ENCODE assay signal across 8 cellular contexts in genomic region chr13:100674363-100674847, GRCh38. TPM values are rescaled to one million over a fixed set of nuclear protein-coding genes. Genes with fewer than 3 reads are reported as not detected.
A peak's percentile ranks its signal among the peaks of the same experiment; 100 is the strongest.
DNase-seq lines count a peak whose midpoint lies in the region; ATAC-seq and TF ChIP-seq lines count a peak whose summit lies in the region.

TSS of gene TMTC4 (minus strand) at chr13:100674795. CDS start at chr13:100670362, 4,433 bp downstream.

- H3K4me3 ChIP-seq in GM12864 (ENCODE audit: low read depth, low read length): peak within 1 kb of the TSS; percentile 69
- peak within 1 kb of the TSS; percentile 88 for H3K4me3 ChIP-seq in HUES64 (ENCODE audit: low read length)
- peak within 1 kb of the TSS; percentile 94 for H3K4me3 ChIP-seq in iPS-20b (ENCODE audit: low read length)
- peak within 1 kb of the TSS; percentile 82 to 99 (median 92) for H3K4me3 ChIP-seq in spleen

- H3K4me1 Mint-ChIP-seq in activated naive CD8-positive, alpha-beta T cell (ENCODE audit: low read depth): peaks cover 31% of the 10 kb centered on the region

- no peaks in the 10 kb centered on the region for H3K9me3 Mint-ChIP-seq in activated naive CD8-positive, alpha-beta T cell (ENCODE audit: low read depth)

- H3K27ac ChIP-seq in HUES64 (ENCODE audit: low read depth, low read length) (peak within 1 kb of the TSS; percentile 56), iPS-20b (ENCODE audit: low read length) (peak within 1 kb of the TSS; percentile 37), spleen (peak within 1 kb of the TSS; percentile 60 to 91 (median 88))

- no peak for TF ChIP-seq CTCF in GM12864 (IDR thresholded peaks at IDR 0.05; ENCODE audit: low read depth, low read length, missing control alignments)
- no peak for TF ChIP-seq CTCF in spleen (IDR thresholded peaks at IDR 0.05 in 8 of 11, conservative IDR thresholded peaks at IDR 0.05 in 3 of 11)

- no peak for TF ChIP-seq POLR2A in spleen (IDR thresholded peaks at IDR 0.05)

- DNase-seq in GM12864 (ENCODE audit: low read depth) (no peak), spleen (no peak), kidney tubule cell (ENCODE audit: low spot score) (no peak), MV-4-11 (lab: John Stamatoyannopoulos, UW) (no peak)

- H3K36me3 Mint-ChIP-seq in activated naive CD8-positive, alpha-beta T cell: no peaks in the 10 kb centered on the region

- intact Hi-C loops in spleen (cut with DNase I; ENCODE audit: low total_unique reads): no loop called here

- H3K27me3 ChIP-seq in HUES64 (ENCODE audit: insufficient read depth, low read length) (peaks cover 16% of the 10 kb centered on the region), iPS-20b (ENCODE audit: insufficient read depth, low read length) (peaks cover 15% of the 10 kb centered on the region), spleen (replicated peaks in 1 of 7) (peaks cover 0 to 9% (median 0%) of the 10 kb centered on the region in 7 donors)

- H3K27me3 Mint-ChIP-seq in activated naive CD8-positive, alpha-beta T cell: no peaks in the 10 kb centered on the region

- H3K9ac ChIP-seq in HUES64 (ENCODE audit: low read depth, low read length): peak within 1 kb of the TSS; percentile 91
- peak within 1 kb of the TSS; percentile 83; the same call in 1 of the 2 replicates for H3K9ac ChIP-seq in iPS-20b (ENCODE audit: low read depth, low read length)

- H3K4me1 ChIP-seq in HUES64 (ENCODE audit: insufficient read depth, low read length) (0 out of 2 replicates have a peak, but pooled peaks cover 4% of the 10 kb centered on the region), iPS-20b (ENCODE audit: insufficient read depth, low read length) (no peaks in the 10 kb centered on the region), spleen (peaks cover 10 to 38% (median 21%) of the 10 kb centered on the region in 6 donors)

- H3K4me3 Mint-ChIP-seq in activated naive CD8-positive, alpha-beta T cell: peak within 1 kb of the TSS; percentile 91

- H3K27ac Mint-ChIP-seq in activated naive CD8-positive, alpha-beta T cell: peak within 1 kb of the TSS; percentile 91

- peak; percentile 57 for ATAC-seq in GM21528 (IDR thresholded peaks at IDR 0.05; ENCODE audit: low FRiP score, unreplicated experiment)

- H3K9me3 ChIP-seq in HUES64 (ENCODE audit: insufficient read depth, low read depth, low read length) (no peaks in the 10 kb centered on the region), iPS-20b (ENCODE audit: insufficient read depth, low read depth, low read length) (no peaks in the 10 kb centered on the region), spleen (no peaks in the 10 kb centered on the region)

- under 1% methylated on average over 72 of the region's 72 CpGs for WGBS in HUES64
- WGBS in spleen, 5 donors: 0% methylated on average over 7 to 72 of the region's 72 CpGs; no CpG with 5 or more reads in 1 of the 5 donors

- H3K36me3 ChIP-seq in HUES64 (ENCODE audit: insufficient read depth, low read length) (peaks cover 10% of the 10 kb centered on the region), iPS-20b (ENCODE audit: insufficient read depth, low read depth, low read length) (peaks cover 10% of the 10 kb centered on the region; the same call in 1 of the 2 replicates), spleen (peaks cover 0 to 10% (median 0%) of the 10 kb centered on the region in 6 donors)

RNA-seq across cellular contexts. Expression of gene TMTC4, which starts in this region (rescaled TPM):
- 22.6 TPM for polyA plus RNA-seq in HUES64 (2013, experiment 1 of 2)
- polyA plus RNA-seq in HUES64 (2013, experiment 2 of 2): 33.0 TPM
- 10 to 100 TPM in 5 of 7 donors, 1 to 10 TPM in 2; 8.9 to 17.7 (median 14.8) TPM for total RNA-seq in spleen
- polyA plus RNA-seq in spleen: 1 to 10 TPM; 3.7 to 6.9 (median 4.1) TPM

Comparison
In these comparisons a context has a peak if more than half of its experiments do, and no peak if none do; other contexts are left out.
1. H3K27ac ChIP-seq: peak in every context shown above with its lines; median percentile 88 in spleen; 56 in HUES64; 37 in iPS-20b.